8 cellular contexts compared by ENCODE assay signal in genomic region chr16:67428146-67428731, GRCh38. TPM values are rescaled to one million over a fixed set of nuclear protein-coding genes. Genes with fewer than 3 reads are reported as not detected.
DNase-seq lines count a peak whose midpoint lies in the region; ATAC-seq and TF ChIP-seq lines count a peak whose summit lies in the region.

No MANE protein-coding gene starts in this region.

- 0 out of 2 replicates have a peak overlapping the region, but pooled peaks have one; percentile 20 for H3K14ac ChIP-seq in H9 (ENCODE audit: insufficient read depth, low read length)

- H3K4ac ChIP-seq in H9 (ENCODE audit: low read depth, low read length), result no peak overlapping the region

- peaks cover 17% of the 10 kb centered on the region for H3K23me2 ChIP-seq in H9 (ENCODE audit: insufficient read length, low read depth, low read length, poor library complexity, severe bottlenecking)

- H2BK20ac ChIP-seq in H9 (ENCODE audit: low read depth, low read length, poor library complexity, severe bottlenecking), result no peak overlapping the region

- no peak overlapping the region for H4K91ac ChIP-seq in H9 (ENCODE audit: insufficient read length, low read depth, low read length)

- no peaks in the 10 kb centered on the region for H3K36me3 ChIP-seq in BJ (ENCODE audit: control insufficient read depth, insufficient read depth, low read length)

- H3K4me1 Mint-ChIP-seq in H9, result peaks cover 72 to 73% of the 10 kb centered on the region in 2 experiments
- H3K4me1 Mint-ChIP-seq in activated CD4-positive, alpha-beta memory T cell treated with anti-CD3 and anti-CD28 coated beads, Interleukin-2, amount 10 ng/mL, durations not matched to agents 7 days and 5 days, result peaks cover 7% of the 10 kb centered on the region

- H2BK15ac ChIP-seq in H9 (ENCODE audit: low read depth, low read length), result no peak overlapping the region

- H3K79me1 ChIP-seq in H9 (ENCODE audit: insufficient read depth, low read depth, low read length, poor library complexity, severe bottlenecking), result no peaks in the 10 kb centered on the region

- H4K20me1 ChIP-seq in H9 (ENCODE audit: control insufficient read depth, insufficient read depth, insufficient read length), result no peaks in the 10 kb centered on the region

- no peaks in the 10 kb centered on the region for H3K9me3 Mint-ChIP-seq in H9
- no peaks in the 10 kb centered on the region for H3K9me3 Mint-ChIP-seq in activated CD4-positive, alpha-beta memory T cell treated with anti-CD3 and anti-CD28 coated beads, Interleukin-2, amount 10 ng/mL, durations not matched to agents 7 days and 5 days

- no peak overlapping the region for H2AFZ ChIP-seq in H9 (ENCODE audit: low read length)

- no peak overlapping the region for H3K4me3 ChIP-seq in BJ (ENCODE audit: low read depth, low read length)

- H3K23ac ChIP-seq in H9 (ENCODE audit: insufficient read length, low read depth, low read length), result no peak overlapping the region

- H3K36me3 Mint-ChIP-seq in H9 (ENCODE audit: insufficient read depth in 1 of 3, low read depth in 3 of 3), result peaks cover 0 to under 1% (median 0%) of the 10 kb centered on the region in 3 experiments; a peak in 2 of 7 replicates
- peaks cover 2% of the 10 kb centered on the region for H3K36me3 Mint-ChIP-seq in activated CD4-positive, alpha-beta memory T cell treated with anti-CD3 and anti-CD28 coated beads, Interleukin-2, amount 10 ng/mL, durations not matched to agents 7 days and 5 days (ENCODE audit: low read depth)

- no peak overlapping the region; a peak in 1 of 7 replicates for H3K27ac Mint-ChIP-seq in H9
- no peak overlapping the region for H3K27ac Mint-ChIP-seq in activated CD4-positive, alpha-beta memory T cell treated with anti-CD3 and anti-CD28 coated beads, Interleukin-2, amount 10 ng/mL, durations not matched to agents 7 days and 5 days

- no peak for DNase-seq in BJ (ENCODE audit: low read depth)
- peak; percentile 92 for DNase-seq in H9
- peak; percentile 3 for DNase-seq in NCI-H526 treated with DMSO at 0.1 percent for 48 hours (lab: John Stamatoyannopoulos, UW)
- peak; percentile 62 for DNase-seq in activated CD4-positive, alpha-beta memory T cell treated with anti-CD3 and anti-CD28 coated beads, Interleukin-2, amount 10 ng/mL, durations not matched to agents 7 days and 5 days
- DNase-seq in effector CD8-positive, alpha-beta T cell (lab: John Stamatoyannopoulos, UW), result peak; percentile 14
- peak; percentile 49 for DNase-seq in midbrain (lab: John Stamatoyannopoulos, UW)
- peak; percentile 78 for DNase-seq in stimulated activated naive CD8-positive, alpha-beta T cell treated with anti-CD3 and anti-CD28 coated beads, Interleukin-15, Interleukin-2, amounts not matched to agents 100 U/mL and 50 U/mL, for 24 hours

- H2BK5ac ChIP-seq in H9 (ENCODE audit: insufficient read length, low read length), result no peak overlapping the region

- H3K18ac ChIP-seq in H9 (ENCODE audit: insufficient read length, low read depth, low read length), result no peak overlapping the region

- CTCF ChIA-PET in BJ (lab: Yijun Ruan, JAX), result interaction anchor here (0.6 to 10.5 kb wide), 32 partner anchors 8 to 463 kb away, joined by 3 to 276 read pairs (median 4); partner anchors contain the start of genes ATP6V0D1, TPPP3 and ZDHHC1
- CTCF ChIA-PET in activated CD4-positive, alpha-beta memory T cell treated with anti-CD3 and anti-CD28 coated beads, Interleukin-2, amount 10 ng/mL, durations not matched to agents 7 days and 5 days (lab: Charles Lee), result interaction anchor here (0.5 to 5.8 kb wide), 30 partner anchors 8 to 617 kb away, joined by 3 to 66 read pairs (median 4); partner anchors contain the start of genes E2F4 and ZDHHC1

- no peak overlapping the region for H3T11ph ChIP-seq in H9 (ENCODE audit: low read length)

- H3K9ac ChIP-seq in H9 (ENCODE audit: extremely low read depth, insufficient read length, low read length), result no peak overlapping the region

- peaks cover 21% of the 10 kb centered on the region for H3K4me1 ChIP-seq in H9 (ENCODE audit: insufficient read depth, low read length)

- no peak overlapping the region for H3K56ac ChIP-seq in H9 (ENCODE audit: insufficient read length, low read depth, low read length)

- POLR2A ChIA-PET in BJ (lab: Charles Lee), result no interaction called here
- POLR2A ChIA-PET in activated CD4-positive, alpha-beta memory T cell treated with anti-CD3 and anti-CD28 coated beads, Interleukin-2, amount 10 ng/mL, durations not matched to agents 7 days and 5 days (lab: Charles Lee), result interaction anchor here (0.8 to 1.5 kb wide), 5 partner anchors 11 to 542 kb away, joined by 3 to 5 read pairs (median 3); partner anchors contain the start of gene ATP6V0D1

- no peak overlapping the region for H2BK120ac ChIP-seq in H9 (ENCODE audit: low read depth, low read length, poor library complexity, severe bottlenecking)

- no peak overlapping the region for H3K4me2 ChIP-seq in H9 (ENCODE audit: insufficient read depth, insufficient read length, low read length)

- ATAC-seq in stimulated activated naive CD8-positive, alpha-beta T cell treated with anti-CD3 and anti-CD28 coated beads, Interleukin-15, Interleukin-2, amounts not matched to agents 100 U/mL and 50 U/mL, for 24 hours, result peak; percentile 50
- ATAC-seq in HG03520 (IDR thresholded peaks at IDR 0.05; ENCODE audit: unreplicated experiment), result no peak

- no CpG with 5 or more reads among the region's 11 CpGs for WGBS in H9 (ENCODE audit: extremely low coverage, insufficient read length, low lambda C conversion rate)

- H3K79me2 ChIP-seq in H9 (ENCODE audit: insufficient read depth, low read length), result no peaks in the 10 kb centered on the region; the same call in 1 of the 2 replicates

- peak overlapping the region in 1 of 2 experiments; percentile 20; a peak in 1 of 5 replicates for H3K4me3 Mint-ChIP-seq in H9
- no peak overlapping the region for H3K4me3 Mint-ChIP-seq in activated CD4-positive, alpha-beta memory T cell treated with anti-CD3 and anti-CD28 coated beads, Interleukin-2, amount 10 ng/mL, durations not matched to agents 7 days and 5 days

- H3K9me3 ChIP-seq in H9 (ENCODE audit: control insufficient read depth, low read depth, low read length), result no peaks in the 10 kb centered on the region

- H3K27me3 ChIP-seq in BJ (ENCODE audit: control insufficient read depth, insufficient read depth, low read length) (peaks cover 31% of the 10 kb centered on the region), H9 (ENCODE audit: insufficient read depth, low read length) (no peaks in the 10 kb centered on the region; the same call in 1 of the 2 replicates)

- peaks cover 16% of the 10 kb centered on the region for H3K27me3 Mint-ChIP-seq in H9 (ENCODE audit: low read depth)
- H3K27me3 Mint-ChIP-seq in activated CD4-positive, alpha-beta memory T cell treated with anti-CD3 and anti-CD28 coated beads, Interleukin-2, amount 10 ng/mL, durations not matched to agents 7 days and 5 days, result peaks cover 51% of the 10 kb centered on the region

- H4K5ac ChIP-seq in H9 (ENCODE audit: insufficient read length, low read depth, low read length), result no peak overlapping the region

- H3K27ac ChIP-seq in H9 (ENCODE audit: insufficient read length, low read depth, low read length), result no peak overlapping the region

- H2AK5ac ChIP-seq in H9 (ENCODE audit: insufficient read length, low read length), result no peak overlapping the region

- no peak overlapping the region for H4K8ac ChIP-seq in H9 (replicated peaks; ENCODE audit: insufficient read length, low read depth, low read length)

- H2BK12ac ChIP-seq in H9 (ENCODE audit: insufficient read length, low read depth, low read length), result no peak overlapping the region

- peak; percentile 93 for TF ChIP-seq CTCF in BJ (IDR thresholded peaks at IDR 0.05; ENCODE audit: insufficient read depth, low read depth, low read length)
- peak; percentile 94 for TF ChIP-seq CTCF in H9 (conservative IDR thresholded peaks at IDR 0.05)

RNA-seq across cellular contexts. Expression of gene HSD11B2, which starts 2.7 kb away (rescaled TPM):
- polyA plus RNA-seq in BJ (2011; rRNA removed), result 0.07 TPM in 1 of 2 replicates, not detected in the other
- not detected in 2 replicates for polyA minus RNA-seq in BJ (2011; rRNA and poly(A)+ RNA removed)
- total RNA-seq in H9 (2021), result 33.5 and 35.1 TPM in 2 replicates
- not detected for total RNA-seq in activated CD4-positive, alpha-beta memory T cell treated with anti-CD3 and anti-CD28 coated beads, Interleukin-2, amount 10 ng/mL, durations not matched to agents 7 days and 5 days

RNA-seq across cellular contexts. Expression of gene ZDHHC1, which starts 12.0 kb away (rescaled TPM):
- polyA plus RNA-seq in BJ (2011; rRNA removed), result 3.5 and 7.4 TPM in 2 replicates
- polyA minus RNA-seq in BJ (2011; rRNA and poly(A)+ RNA removed), result 7.6 TPM in 2 replicates
- total RNA-seq in H9 (2021), result 3.0 and 3.7 TPM in 2 replicates
- total RNA-seq in activated CD4-positive, alpha-beta memory T cell treated with anti-CD3 and anti-CD28 coated beads, Interleukin-2, amount 10 ng/mL, durations not matched to agents 7 days and 5 days, result under 1 TPM; 0.23 to 0.45 TPM

RNA-seq across cellular contexts. Expression of gene TPPP3, which starts 34.9 kb away (rescaled TPM):
- polyA plus RNA-seq in BJ (2011; rRNA removed), result 0.26 and 0.64 TPM in 2 replicates
- 0.24 TPM in 1 of 2 replicates, not detected in the other for polyA minus RNA-seq in BJ (2011; rRNA and poly(A)+ RNA removed)
- 0.48 and 0.79 TPM in 2 replicates for total RNA-seq in H9 (2021)
- total RNA-seq in activated CD4-positive, alpha-beta memory T cell treated with anti-CD3 and anti-CD28 coated beads, Interleukin-2, amount 10 ng/mL, durations not matched to agents 7 days and 5 days, result not detected

RNA-seq across cellular contexts. Expression of gene ATP6V0D1, which starts 52.7 kb away (rescaled TPM):
- polyA plus RNA-seq in BJ (2011; rRNA removed), result 111 and 155 TPM in 2 replicates
- polyA minus RNA-seq in BJ (2011; rRNA and poly(A)+ RNA removed), result 138 and 208 TPM in 2 replicates
- 39.8 and 43.0 TPM in 2 replicates for total RNA-seq in H9 (2021)
- 10 to 100 TPM; 52.8 to 59.5 TPM for total RNA-seq in activated CD4-positive, alpha-beta memory T cell treated with anti-CD3 and anti-CD28 coated beads, Interleukin-2, amount 10 ng/mL, durations not matched to agents 7 days and 5 days

RNA-seq across cellular contexts. Expression of gene AGRP, which starts 55.1 kb away (rescaled TPM):
- polyA plus RNA-seq in BJ (2011; rRNA removed), result not detected in 2 replicates
- polyA minus RNA-seq in BJ (2011; rRNA and poly(A)+ RNA removed), result not detected in 2 replicates
- total RNA-seq in H9 (2021), result not detected in 2 replicates
- total RNA-seq in activated CD4-positive, alpha-beta memory T cell treated with anti-CD3 and anti-CD28 coated beads, Interleukin-2, amount 10 ng/mL, durations not matched to agents 7 days and 5 days, result not detected

Comparison
In these comparisons a context has a peak if more than half of its experiments do, and no peak if none do; other contexts are left out.
1. RNA of gene HSD11B2, which starts 2.7 kb away (total RNA-seq): 33.5 to 35.1 TPM in H9; not detected in activated CD4-positive, alpha-beta memory T cell treated with anti-CD3 and anti-CD28 coated beads, Interleukin-2, amount 10 ng/mL, durations not matched to agents 7 days and 5 days; every median in the first group is over 10 times any median in the second.